23 cellular contexts compared by ENCODE assay signal in genomic region chr3:8724108-8724752, GRCh38. TPM values are rescaled to one million over a fixed set of nuclear protein-coding genes. Genes with fewer than 3 reads are reported as not detected.
DNase-seq lines count a peak whose midpoint lies in the region; ATAC-seq, FAIRE-seq and TF ChIP-seq lines count a peak whose summit lies in the region.
"Had no signal": no experiment of that assay in that cellular context is flagged by ENCODE, and none has a peak within 500 bp of the region (broad histone marks: within the 10 kb centered on the region; RNA-seq: fewer than 3 reads in every experiment).

No MANE protein-coding gene starts in this region.

- H3K9me3 Mint-ChIP-seq in CD8-positive, alpha-beta T cell, result peaks cover 4% of the 10 kb centered on the region

- H3K27me3 ChIP-seq in K562 (ENCODE audit: control insufficient read depth in 2 of 2, insufficient read depth in 2 of 2, low read length in 2 of 2), result peaks cover 5 to 30% of the 10 kb centered on the region in 2 experiments; a peak in 3 of 5 replicates
- H3K27me3 ChIP-seq in CD8-positive, alpha-beta T cell (ENCODE audit: insufficient read depth, low read length), result no peaks in the 10 kb centered on the region
- H3K27me3 ChIP-seq: MG63, SJSA1 had no signal

- no peaks in the 10 kb centered on the region for H3K27me3 Mint-ChIP-seq in CD8-positive, alpha-beta T cell (ENCODE audit: low read depth)
- H3K27me3 Mint-ChIP-seq: CD4-positive, alpha-beta T cell had no signal

- no TSS peak for BruUV-seq in K562 (replicated peaks; lab: Mats Ljungman, UMichigan)

- 70% methylated on average over 3 of the region's 3 CpGs for WGBS in A549 (ENCODE audit: missing lambda C conversion rate)
- 0% methylated on average over 3 of the region's 3 CpGs for WGBS in K562 (ENCODE audit: insufficient coverage, low coverage, missing lambda C conversion rate)

- H3K4me3 Mint-ChIP-seq in CD8-positive, alpha-beta T cell, result no peak overlapping the region
- H3K4me3 Mint-ChIP-seq: CD4-positive, alpha-beta T cell; GM23338 had no signal

- H3K36me3 ChIP-seq in K562 (ENCODE audit: control insufficient read depth, insufficient read depth, low read length), result no peaks in the 10 kb centered on the region
- no peaks in the 10 kb centered on the region for H3K36me3 ChIP-seq in CD8-positive, alpha-beta T cell (ENCODE audit: insufficient read depth, low read length)
- H3K36me3 ChIP-seq: MG63, SJSA1 had no signal

- in situ Hi-C loops in K562 (cut with MboI), result no loop called here

- H2AFZ ChIP-seq in K562 (ENCODE audit: low read depth, low read length), result no peak overlapping the region
- H2AFZ ChIP-seq: GM23338 had no signal

- no peak overlapping the region for H3K4me3 ChIP-seq in A549
- H3K4me3 ChIP-seq in K562, result no peak overlapping the region
- H3K4me3 ChIP-seq in CD8-positive, alpha-beta T cell (ENCODE audit: low read depth, low read length), result no peak overlapping the region
- H3K4me3 ChIP-seq: GM23338, MG63, SJSA1 had no signal

- no peaks in the 10 kb centered on the region for H3K36me3 Mint-ChIP-seq in CD8-positive, alpha-beta T cell

- TF ChIP-seq EP300 in A549 (IDR thresholded peaks at IDR 0.05) (no peak), K562 (IDR thresholded peaks at IDR 0.05; ENCODE audit: low read length) (no peak)

- H3K9me1 ChIP-seq in K562 (ENCODE audit: control insufficient read depth, insufficient read depth, low read length), result no peaks in the 10 kb centered on the region

- no peaks in the 10 kb centered on the region for H3K79me2 ChIP-seq in K562 (ENCODE audit: control insufficient read depth, insufficient read depth, low read length)

- peaks cover 10% of the 10 kb centered on the region; the same call in 2 of the 3 replicates for H3K4me1 ChIP-seq in A549
- H3K4me1 ChIP-seq in K562 (replicated peaks in 1 of 2; ENCODE audit: control insufficient read depth in 2 of 2, insufficient read depth in 2 of 2, low read length in 2 of 2), result no peaks in the 10 kb centered on the region
- H3K4me1 ChIP-seq in CD8-positive, alpha-beta T cell (ENCODE audit: insufficient read depth, low read length), result no peaks in the 10 kb centered on the region

- DNase-seq in A549 (ENCODE audit: low read depth in 1 of 2, low spot score in 1 of 2), result no peak
- peak; percentile 56 for DNase-seq in M059J (ENCODE audit: low read depth)
- DNase-seq in K562 (ENCODE audit: extremely low read depth in 1 of 4, low spot score in 3 of 4), result no peak
- DNase-seq in kidney glomerular epithelial cell (lab: John Stamatoyannopoulos, UW), result peak; percentile 82
- DNase-seq in CD8-positive, alpha-beta T cell, result no peak
- DNase-seq: CD4-positive, alpha-beta T cell; HCEC 1CT; MG63; NCI-H1092; NCI-H146; NCI-H2029 treated with DMSO at 0.1 percent for 48 hours; NCI-H2171 treated with DMSO at 0.1 percent for 48 hours; NCI-H446 treated with DMSO at 0.1 percent for 48 hours had no signal

- no peak for TF ChIP-seq POLR2A in A549 (IDR thresholded peaks at IDR 0.05; ENCODE audit: low read length)
- no peak for TF ChIP-seq POLR2A in K562 (conservative IDR thresholded peaks at IDR 0.05)

- intact Hi-C loops in K562 (cut with micrococcal nuclease), result no loop called here
- intact Hi-C loops in CD8-positive, alpha-beta T cell (cut with DNase I, micrococcal nuclease), result no loop called here

- H4K20me1 ChIP-seq in K562 (replicated peaks; ENCODE audit: control insufficient read depth, insufficient read depth, low read length), result no peaks in the 10 kb centered on the region

- TF ChIP-seq RAD21 in A549 (conservative IDR thresholded peaks at IDR 0.05 in 1 of 2, IDR thresholded peaks at IDR 0.05 in 1 of 2), result no peak
- TF ChIP-seq RAD21 in K562 (CRISPR knock-in tag; conservative IDR thresholded peaks at IDR 0.05 in 1 of 2, IDR thresholded peaks at IDR 0.05 in 1 of 2), result no peak

- H3K4me1 Mint-ChIP-seq in CD8-positive, alpha-beta T cell (ENCODE audit: low read depth), result no peaks in the 10 kb centered on the region

- FAIRE-seq in A549 (lab: Jason Lieb, UNC) (no peak), K562 (lab: Jason Lieb, UNC) (no peak)
- FAIRE-seq: A204.1, D721Med, GM12892, GM18507 had no signal

- CTCF ChIA-PET in A549 (lab: Yijun Ruan, JAX) (interaction anchor here (0.7 to 2.6 kb wide), 6 partner anchors 9 to 45 kb away, joined by 3 to 11 read pairs (median 4); partner anchors contain the start of genes CAV3 and OXTR), K562 (lab: Yijun Ruan, JAX; ENCODE audit: low intra/inter-chr PET ratio) (no interaction called here)
- CTCF ChIA-PET in CD8-positive, alpha-beta T cell (lab: Charles Lee), result no interaction called here

- H3K9ac ChIP-seq in K562 (ENCODE audit: insufficient read depth in 1 of 2, low read depth in 2 of 2, low read length in 2 of 2), result no peak overlapping the region
- H3K9ac ChIP-seq: KMS-11 had no signal

- no peak overlapping the region for H3K27ac Mint-ChIP-seq in CD8-positive, alpha-beta T cell
- H3K27ac Mint-ChIP-seq: CD4-positive, alpha-beta T cell; GM23338 had no signal

- H3K9me3 ChIP-seq in A549 (peaks cover 9% of the 10 kb centered on the region; the same call in 2 of the 3 replicates), K562 (replicated peaks; ENCODE audit: control insufficient read depth, insufficient read depth, low read depth, low read length) (no peaks in the 10 kb centered on the region)
- no peaks in the 10 kb centered on the region for H3K9me3 ChIP-seq in CD8-positive, alpha-beta T cell (ENCODE audit: low read length)
- H3K9me3 ChIP-seq: MG63 had no signal

- TF ChIP-seq CTCF in A549 (IDR thresholded peaks at IDR 0.05), result no peak
- no peak for TF ChIP-seq CTCF in K562 (IDR thresholded peaks at IDR 0.05 in 2 of 3, conservative IDR thresholded peaks at IDR 0.05 in 1 of 3; ENCODE audit: insufficient read depth in 2 of 3, low read depth in 1 of 3, low read length in 3 of 3)
- TF ChIP-seq CTCF in CD8-positive, alpha-beta T cell (IDR thresholded peaks at IDR 0.05), result no peak

- no peak for ATAC-seq in A549
- ATAC-seq in K562, result no peak
- no peak for ATAC-seq in HG02571 (IDR thresholded peaks at IDR 0.05; ENCODE audit: unreplicated experiment)
- ATAC-seq in HG03139 (IDR thresholded peaks at IDR 0.05; ENCODE audit: unreplicated experiment), result no peak
- ATAC-seq in CD8-positive, alpha-beta T cell, result no peak
- ATAC-seq: GM23338 had no signal

- POLR2A ChIA-PET in A549 (lab: Yijun Ruan, JAX), result no interaction called here
- POLR2A ChIA-PET in K562 (lab: Yijun Ruan, JAX), result interaction anchor here (0.9 to 1.1 kb wide), 2 partner anchors 10 to 483 kb away, joined by 3 read pairs; no protein-coding TSS in a partner anchor
- POLR2A ChIA-PET in CD8-positive, alpha-beta T cell (lab: Charles Lee), result no interaction called here

- H3K4me2 ChIP-seq in A549 (peak overlapping the region; percentile 8; the same call in 1 of the 3 replicates), K562 (ENCODE audit: insufficient read depth, low read length) (no peak overlapping the region)
- H3K4me2 ChIP-seq: GM23338, KMS-11 had no signal

- H3K27ac ChIP-seq in A549, result no peak overlapping the region
- no peak overlapping the region for H3K27ac ChIP-seq in K562 (ENCODE audit: extremely low read depth, low read depth, low read length)
- H3K27ac ChIP-seq in CD8-positive, alpha-beta T cell (ENCODE audit: low read depth, low read length), result no peak overlapping the region
- H3K27ac ChIP-seq: KMS-11, SJSA1 had no signal

RNA-seq across cellular contexts. Expression of gene CAV3, which starts 9.4 kb away (rescaled TPM):
- polyA plus RNA-seq in A549 (2011; rRNA removed) (not detected in 2 replicates), A549 (2017; fragmentation: RNase III; extraction: RNeasy Plus Mini Kit Qiagen cat#74134 plus additional on column Dnase treatment) (not detected in 3 replicates), K562 (2011; rRNA removed) (not detected in 2 replicates), K562 (2014; fragmentation: Illumina TruSeq; extraction: Trizol) (not detected in 2 replicates), K562 (2014; fragmentation: Nextera tagmentation; extraction: Ambion mirVana) (not detected), K562 (2014; rRNA removed) (not detected in 2 replicates)
- not detected in 2 replicates for polyA plus RNA-seq in A549 (2012; cell fraction: cytosol; rRNA removed)
- polyA plus RNA-seq in A549 (2012; cell fraction: nucleus; rRNA removed), result not detected in 2 replicates
- polyA minus RNA-seq in A549 (2011; rRNA and poly(A)+ RNA removed), result not detected in 2 replicates
- not detected in 2 replicates for total RNA-seq in M059J (2014; rRNA removed; shearing (Covaris generic))
- not detected in 2 replicates for total RNA-seq in K562 (2011; cell fraction: chromatin; rRNA removed; ENCODE audit: low replicate concordance)
- total RNA-seq in K562 (2011; cell fraction: nucleolus; rRNA removed), result not detected in 2 replicates
- total RNA-seq in K562 (2011; cell fraction: nucleoplasm; rRNA removed), result not detected in 2 replicates
- total RNA-seq in K562 (2014; rRNA removed) (not detected in 2 replicates), K562 (2014; rRNA removed; fragmentation: Illumina TruSeq; extraction: Trizol) (not detected in 2 replicates), K562 (2015; rRNA removed; fragmentation: Illumina TruSeq; extraction: Trizol) (not detected in 2 replicates), K562 (2021) (not detected in 2 replicates)
- not detected in 2 replicates for polyA plus RNA-seq in K562 (2011; cell fraction: cytosol; rRNA removed)
- not detected in 2 replicates for polyA plus RNA-seq in K562 (2011; cell fraction: nucleus; rRNA removed)
- not detected in 2 replicates for polyA plus RNA-seq in K562 (2012)
- polyA minus RNA-seq in K562 (2011; rRNA and poly(A)+ RNA removed), result not detected in 2 replicates
- not detected in 2 replicates for polyA minus RNA-seq in K562 (2011; cell fraction: cytosol; rRNA and poly(A)+ RNA removed)
- polyA minus RNA-seq in K562 (2011; cell fraction: nucleus; rRNA and poly(A)+ RNA removed), result not detected in 2 replicates
- total RNA-seq in CD8-positive, alpha-beta T cell, result not detected
- total RNA-seq: CD4-positive, alpha-beta T cell; GM23338; OCI-LY7; SJSA1 had no signal
- polyA plus RNA-seq: GM23338 had no signal

RNA-seq across cellular contexts. Expression of gene OXTR, which starts 45.2 kb away (rescaled TPM):
- polyA plus RNA-seq in A549 (2011; rRNA removed) (2.1 TPM in 2 replicates), A549 (2017; fragmentation: RNase III; extraction: RNeasy Plus Mini Kit Qiagen cat#74134 plus additional on column Dnase treatment) (2.4 to 3.7 TPM (median 3.2 TPM) in 3 replicates), K562 (2011; rRNA removed) (0.38 and 0.57 TPM in 2 replicates), K562 (2014; fragmentation: Illumina TruSeq; extraction: Trizol) (0.57 and 1.1 TPM in 2 replicates), K562 (2014; fragmentation: Nextera tagmentation; extraction: Ambion mirVana) (under 1 TPM; 0.14 to 0.22 TPM), K562 (2014; rRNA removed) (1.0 and 1.3 TPM in 2 replicates)
- polyA plus RNA-seq in A549 (2012; cell fraction: cytosol; rRNA removed), result 1.5 and 2.4 TPM in 2 replicates
- polyA plus RNA-seq in A549 (2012; cell fraction: nucleus; rRNA removed), result 5.5 and 8.1 TPM in 2 replicates
- polyA minus RNA-seq in A549 (2011; rRNA and poly(A)+ RNA removed), result 2.1 and 2.3 TPM in 2 replicates
- total RNA-seq in M059J (2014; rRNA removed; shearing (Covaris generic)), result 47.6 and 68.4 TPM in 2 replicates
- total RNA-seq in K562 (2011; cell fraction: chromatin; rRNA removed; ENCODE audit: low replicate concordance), result 1.3 and 1.4 TPM in 2 replicates
- total RNA-seq in K562 (2011; cell fraction: nucleolus; rRNA removed), result 0.50 and 0.79 TPM in 2 replicates
- 0.53 and 0.73 TPM in 2 replicates for total RNA-seq in K562 (2011; cell fraction: nucleoplasm; rRNA removed)
- total RNA-seq in K562 (2014; rRNA removed) (0.68 and 1.4 TPM in 2 replicates), K562 (2014; rRNA removed; fragmentation: Illumina TruSeq; extraction: Trizol) (0.80 and 0.83 TPM in 2 replicates), K562 (2015; rRNA removed; fragmentation: Illumina TruSeq; extraction: Trizol) (1.1 and 1.4 TPM in 2 replicates), K562 (2021) (1.2 and 1.5 TPM in 2 replicates)
- polyA plus RNA-seq in K562 (2011; cell fraction: cytosol; rRNA removed), result 0.24 and 0.42 TPM in 2 replicates
- 1.7 and 2.2 TPM in 2 replicates for polyA plus RNA-seq in K562 (2011; cell fraction: nucleus; rRNA removed)
- 0.71 and 0.78 TPM in 2 replicates for polyA plus RNA-seq in K562 (2012)
- 0.28 and 0.48 TPM in 2 replicates for polyA minus RNA-seq in K562 (2011; rRNA and poly(A)+ RNA removed)
- 0.48 and 0.64 TPM in 2 replicates for polyA minus RNA-seq in K562 (2011; cell fraction: cytosol; rRNA and poly(A)+ RNA removed)
- 1.3 and 1.4 TPM in 2 replicates for polyA minus RNA-seq in K562 (2011; cell fraction: nucleus; rRNA and poly(A)+ RNA removed)
- total RNA-seq in CD8-positive, alpha-beta T cell, result under 1 TPM in 1 of 2 experiments, not detected in 1; 0.22 TPM

Comparison
In these comparisons a context has a peak if more than half of its experiments do, and no peak if none do; other contexts are left out.
1. DNase-seq: peak in M059J (single experiment) and kidney glomerular epithelial cell (single experiment); none in A549 (0 of 2), K562 (0 of 4) and CD8-positive, alpha-beta T cell (0 of 7).
2. RNA of gene OXTR, which starts 45.2 kb away (total RNA-seq): 47.6 to 68.4 TPM in M059J; 0.50 to 1.5 TPM in K562 and 0.22 TPM in CD8-positive, alpha-beta T cell; every median in the first group is over 10 times any median in the second.
3. Of the 35 proteins assayed by ChIP-seq in both K562 and A549: peak only in K562: none; only in A549: MAFK; in both: none; in neither: 34.